ENCODE assay signal across 8 cellular contexts in genomic region chr17:32066863-32067642, GRCh38. TPM values are rescaled to one million over a fixed set of nuclear protein-coding genes. Genes with fewer than 3 reads are reported as not detected.
DNase-seq lines count a peak whose midpoint lies in the region; ATAC-seq and TF ChIP-seq lines count a peak whose summit lies in the region.
"Not testable (repeated sequence)": the region's sequence is repeated elsewhere in the genome, so short reads cannot be mapped to it uniquely, and the experiment has no call there.

No MANE protein-coding gene starts in this region.

- peak overlapping the region; percentile 44 for H3K4me2 ChIP-seq in SU-DHL-6 (ENCODE audit: low read depth, low read length, poor library complexity, severe bottlenecking)

- TF ChIP-seq CTCF in GM06990 (IDR thresholded peaks at IDR 0.05; ENCODE audit: insufficient read depth, low read length, poor library complexity, severe bottlenecking) (peak; percentile 30), SU-DHL-6 (IDR thresholded peaks at IDR 0.05; ENCODE audit: insufficient read depth, low read length, poor library complexity, severe bottlenecking) (peak; percentile 12), cardiac fibroblast (IDR thresholded peaks at IDR 0.05; ENCODE audit: low read depth, low read length) (peak; percentile 8)

- not testable (repeated sequence) for H3K79me2 ChIP-seq in SU-DHL-6 (ENCODE audit: insufficient read depth, low read length)

- H3K9me3 ChIP-seq in SU-DHL-6 (ENCODE audit: insufficient read depth, low read length); right cardiac atrium (ENCODE audit: control insufficient read depth, low read length): not testable (repeated sequence)

- H3K4me3 ChIP-seq in GM06990 (replicated peaks; ENCODE audit: low read depth, low read length); cardiac fibroblast (replicated peaks in 1 of 2; ENCODE audit: low read depth in 2 of 2, low read length in 2 of 2): not testable (repeated sequence)
- H3K4me3 ChIP-seq in SU-DHL-6 (ENCODE audit: insufficient read depth, low read length, poor library complexity, severe bottlenecking): peak overlapping the region; percentile 36
- H3K4me3 ChIP-seq in right cardiac atrium (ENCODE audit: low read length): peak overlapping the region; percentile 20

- peak overlapping the region; percentile 27; the same call in 1 of the 2 replicates for H3K9ac ChIP-seq in SU-DHL-6 (ENCODE audit: low read length)

- peak overlapping the region; percentile 81 for H2AFZ ChIP-seq in SU-DHL-6 (ENCODE audit: low read depth, low read length, severe bottlenecking)

- not testable (repeated sequence) for H3K27me3 ChIP-seq in GM06990 (replicated peaks; ENCODE audit: control insufficient read depth, insufficient read depth, low read length); SU-DHL-6 (ENCODE audit: low read length); right cardiac atrium (ENCODE audit: control insufficient read depth, insufficient read depth)

- intact Hi-C loops in right cardiac atrium (cut with DNase I): not testable (repeated sequence)

- 34% methylated on average over 25 of the region's 25 CpGs for WGBS in right cardiac atrium

- ATAC-seq in HG03097 (IDR thresholded peaks at IDR 0.05; ENCODE audit: low FRiP score, unreplicated experiment): peak; percentile 67
- ATAC-seq in right cardiac atrium: peak; percentile 83 to 87
- peak; percentile 88 for ATAC-seq in stimulated activated naive CD8-positive, alpha-beta T cell treated with anti-CD3 and anti-CD28 coated beads, Interleukin-15, Interleukin-2, amounts not matched to agents 100 U/mL and 50 U/mL, for 24 hours

- not testable (repeated sequence) for DNase-seq in GM06990 (ENCODE audit: extremely low read depth, insufficient read length)
- DNase-seq in activated T-cell treated with anti-CD3 and anti-CD28 coated beads for 24 hours (ENCODE audit: low read depth) (peak; percentile 44), cardiac fibroblast (ENCODE audit: low read depth in 2 of 2) (peak; percentile 15 to 29), right cardiac atrium (peak; percentile 31 to 81 (median 73)), retina (peak; percentile 19)
- peak; percentile 56 for DNase-seq in stimulated activated naive CD8-positive, alpha-beta T cell treated with anti-CD3 and anti-CD28 coated beads, Interleukin-15, Interleukin-2, amounts not matched to agents 100 U/mL and 50 U/mL, for 24 hours

- H3K4me1 ChIP-seq in right cardiac atrium (ENCODE audit: control insufficient read depth, insufficient read depth, low read length): not testable (repeated sequence)

- not testable (repeated sequence) for H4K20me1 ChIP-seq in SU-DHL-6 (ENCODE audit: low read depth, low read length)

- H3K9me2 ChIP-seq in SU-DHL-6 (replicated peaks; ENCODE audit: insufficient read depth, low read length): not testable (repeated sequence)

- H3K27ac ChIP-seq in SU-DHL-6 (ENCODE audit: low read depth, low read length); right cardiac atrium (ENCODE audit: low read length): not testable (repeated sequence)

- H3F3A ChIP-seq in SU-DHL-6 (ENCODE audit: insufficient read depth): not testable (repeated sequence)

- not testable (repeated sequence) for H3K36me3 ChIP-seq in GM06990 (ENCODE audit: control insufficient read depth, insufficient read depth, low read length); SU-DHL-6 (ENCODE audit: low read length)

RNA-seq across cellular contexts. Expression of gene LRRC37B, which starts 59.9 kb away (rescaled TPM):
- 1 to 10 TPM; 4.2 to 7.2 (median 4.8) TPM for total RNA-seq in right cardiac atrium
- 3.7 TPM for polyA plus RNA-seq in right cardiac atrium
